ENCODE assay signal across 8 cellular contexts in genomic region chr3:152444029-152444641, GRCh38.
DNase-seq lines count a peak whose midpoint lies in the region; ATAC-seq and TF ChIP-seq lines count a peak whose summit lies in the region.

No MANE protein-coding gene starts in this region.

- TF ChIP-seq CTCF in OCI-LY1 (IDR thresholded peaks at IDR 0.05; ENCODE audit: low read length) (peak; percentile 92), coronary artery (IDR thresholded peaks at IDR 0.05) (peak; percentile 36)

- H3K4me1 ChIP-seq in OCI-LY1 (ENCODE audit: insufficient read depth, low read length, severe bottlenecking): peaks cover 21% of the 10 kb centered on the region

- no peaks in the 10 kb centered on the region for H3K9me2 ChIP-seq in OCI-LY1 (ENCODE audit: low read depth, low read length)

- no peak overlapping the region for H2AFZ ChIP-seq in OCI-LY1 (ENCODE audit: low read length)

- peaks cover 66% of the 10 kb centered on the region for H3K79me2 ChIP-seq in OCI-LY1 (ENCODE audit: insufficient read depth, low read length)

- H4K20me1 ChIP-seq in OCI-LY1 (ENCODE audit: insufficient read depth, low read length): peaks cover 2% of the 10 kb centered on the region; the same call in 1 of the 2 replicates

- H3K27ac ChIP-seq in OCI-LY1 (ENCODE audit: low read depth, low read length, poor library complexity, severe bottlenecking): peak overlapping the region; percentile 3
- peak overlapping the region; percentile 6 to 50 for H3K27ac ChIP-seq in coronary artery

- no peaks in the 10 kb centered on the region for H3K9me3 ChIP-seq in OCI-LY1 (ENCODE audit: low read length)

- peaks cover 70% of the 10 kb centered on the region for H3K36me3 ChIP-seq in OCI-LY1 (ENCODE audit: insufficient read depth, low read length)

- no peak overlapping the region for H3K4me3 ChIP-seq in OCI-LY1 (ENCODE audit: low read depth, low read length, poor library complexity, severe bottlenecking)
- peak overlapping the region; percentile 29 for H3K4me3 ChIP-seq in coronary artery

- DNase-seq in DMS153 (lab: John Stamatoyannopoulos, UW) (peak; percentile 49), HCEC 1CT (peak; percentile 74), coronary artery (ENCODE audit: low spot score) (no peak), lung microvascular endothelial cell (ENCODE audit: low read depth in 2 of 2) (peak; percentile 67 to 68), KG1 (lab: John Stamatoyannopoulos, UW) (no peak)

- no peak overlapping the region for H3K4me2 ChIP-seq in OCI-LY1 (ENCODE audit: low read length)

- H3K27me3 ChIP-seq in OCI-LY1 (ENCODE audit: insufficient read depth, low read length): no peaks in the 10 kb centered on the region

- H3K9ac ChIP-seq in OCI-LY1 (ENCODE audit: low read length): no peak overlapping the region

- H3F3A ChIP-seq in OCI-LY1 (ENCODE audit: insufficient read depth, low read length): peaks cover 4% of the 10 kb centered on the region; the same call in 1 of the 2 replicates

- ATAC-seq in HG03342 (IDR thresholded peaks at IDR 0.05; ENCODE audit: unreplicated experiment): no peak
- ATAC-seq in HG02588 (IDR thresholded peaks at IDR 0.05; ENCODE audit: unreplicated experiment): no peak

Comparison
In these comparisons a context has a peak if more than half of its experiments do, and no peak if none do; other contexts are left out.
1. DNase-seq: peak in DMS153 (single experiment), HCEC 1CT (single experiment) and lung microvascular endothelial cell (2 of 2); none in coronary artery (single experiment) and KG1 (single experiment).